Comparison of ENCODE assay signal across 13 cellular contexts in the genomic region with DNA sequence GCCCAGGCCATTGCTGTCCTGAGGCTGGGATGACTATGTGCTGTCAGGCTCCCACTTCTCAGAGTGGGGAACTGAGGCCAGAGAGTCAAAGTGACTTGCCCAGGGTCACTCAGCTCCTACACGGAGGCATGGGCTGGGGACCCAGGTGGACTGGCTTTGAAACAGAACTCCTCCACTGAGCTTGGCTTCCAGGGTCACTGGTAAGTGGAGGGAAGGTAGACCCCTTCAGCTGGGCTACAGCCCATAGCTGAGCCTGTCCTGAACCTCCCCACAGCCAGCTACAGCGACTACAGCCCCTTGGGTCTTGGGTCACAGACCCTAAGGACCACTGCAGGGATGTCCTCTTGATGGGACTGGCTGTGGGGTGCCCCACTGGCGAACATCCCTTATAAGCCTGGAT. TPM values are rescaled to one million over a fixed set of nuclear protein-coding genes. Genes with fewer than 3 reads are reported as not detected.
DNase-seq lines count a peak whose midpoint lies in the region; ATAC-seq and TF ChIP-seq lines count a peak whose summit lies in the region.
"Had no signal": no experiment of that assay in that cellular context is flagged by ENCODE, and none has a peak within 500 bp of the region (broad histone marks: within the 10 kb centered on the region; RNA-seq: fewer than 3 reads in every experiment).

No MANE protein-coding gene starts in this region.

- no peaks in the 10 kb centered on the region for H3K27me3 Mint-ChIP-seq in activated T-cell treated with anti-CD3 and anti-CD28 coated beads, Interleukin-2, amount 50 U/mL, for 24 hours
- H3K27me3 Mint-ChIP-seq in neural crest cell (ENCODE audit: low read depth) (no peaks in the 10 kb centered on the region), progenitor cell of endocrine pancreas (no peaks in the 10 kb centered on the region)
- H3K27me3 Mint-ChIP-seq in activated T-helper 1 cell treated with anti-CD3 and anti-CD28 coated beads, Interleukin-12 subunit alpha, Interleukin-12 subunit beta, Interleukin-2, Interleukin-4 antibody, amounts not matched to agents 30 ng/mL and 10 ng/mL and 1 ng/mL, durations not matched to agents 14 hours and 24 hours and 36 hours (ENCODE audit: insufficient read depth), result no peaks in the 10 kb centered on the region
- H3K27me3 Mint-ChIP-seq: CD8-positive, alpha-beta memory T cell had no signal

- peak; percentile 16 for DNase-seq in activated T-cell treated with anti-CD3 and anti-CD28 coated beads, Interleukin-2, amount 50 U/mL, for 1 hour
- DNase-seq in activated T-cell treated with anti-CD3 and anti-CD28 coated beads, Interleukin-2, amount 50 U/mL, for 24 hours, result no peak
- no peak for DNase-seq in neural crest cell (ENCODE audit: low read depth, low spot score)
- DNase-seq in progenitor cell of endocrine pancreas (ENCODE audit: low spot score, unreplicated experiment), result no peak
- no peak for DNase-seq in GM20000 (ENCODE audit: low spot score)
- DNase-seq in NCI-H226, result no peak
- DNase-seq in activated T-helper 1 cell treated with anti-CD3 and anti-CD28 coated beads, Interleukin-12 subunit alpha, Interleukin-12 subunit beta, Interleukin-2, Interleukin-4 antibody, amounts not matched to agents 30 ng/mL and 10 ng/mL and 1 ng/mL, durations not matched to agents 14 hours and 24 hours and 36 hours (ENCODE audit: low spot score), result no peak
- DNase-seq: Caco-2; CD8-positive, alpha-beta memory T cell; DND-41; GDM1; GOT3 had no signal

- H3K4me3 Mint-ChIP-seq in activated T-cell treated with anti-CD3 and anti-CD28 coated beads, Interleukin-2, amount 50 U/mL, for 24 hours, result no peak overlapping the region
- H3K4me3 Mint-ChIP-seq in neural crest cell (no peak overlapping the region), progenitor cell of endocrine pancreas (ENCODE audit: low read depth) (no peak overlapping the region)
- H3K4me3 Mint-ChIP-seq in activated T-helper 1 cell treated with anti-CD3 and anti-CD28 coated beads, Interleukin-12 subunit alpha, Interleukin-12 subunit beta, Interleukin-2, Interleukin-4 antibody, amounts not matched to agents 30 ng/mL and 10 ng/mL and 1 ng/mL, durations not matched to agents 14 hours and 24 hours and 36 hours, result no peak overlapping the region
- H3K4me3 Mint-ChIP-seq: CD8-positive, alpha-beta memory T cell had no signal

- H3K36me3 Mint-ChIP-seq in activated T-cell treated with anti-CD3 and anti-CD28 coated beads, Interleukin-2, amount 50 U/mL, for 24 hours (ENCODE audit: low read depth), result peaks cover 21% of the 10 kb centered on the region
- peaks cover 8% of the 10 kb centered on the region for H3K36me3 Mint-ChIP-seq in neural crest cell (ENCODE audit: low read depth)
- H3K36me3 Mint-ChIP-seq in progenitor cell of endocrine pancreas (ENCODE audit: insufficient read depth), result peaks cover 11% of the 10 kb centered on the region
- H3K36me3 Mint-ChIP-seq in activated T-helper 1 cell treated with anti-CD3 and anti-CD28 coated beads, Interleukin-12 subunit alpha, Interleukin-12 subunit beta, Interleukin-2, Interleukin-4 antibody, amounts not matched to agents 30 ng/mL and 10 ng/mL and 1 ng/mL, durations not matched to agents 14 hours and 24 hours and 36 hours (ENCODE audit: low read depth), result no peaks in the 10 kb centered on the region

- no peaks in the 10 kb centered on the region for H3K4me1 Mint-ChIP-seq in activated T-cell treated with anti-CD3 and anti-CD28 coated beads, Interleukin-2, amount 50 U/mL, for 24 hours (ENCODE audit: low read depth)
- H3K4me1 Mint-ChIP-seq in neural crest cell (no peaks in the 10 kb centered on the region), progenitor cell of endocrine pancreas (ENCODE audit: low read depth) (peaks cover 2% of the 10 kb centered on the region)
- no peaks in the 10 kb centered on the region for H3K4me1 Mint-ChIP-seq in activated T-helper 1 cell treated with anti-CD3 and anti-CD28 coated beads, Interleukin-12 subunit alpha, Interleukin-12 subunit beta, Interleukin-2, Interleukin-4 antibody, amounts not matched to agents 30 ng/mL and 10 ng/mL and 1 ng/mL, durations not matched to agents 14 hours and 24 hours and 36 hours (ENCODE audit: low read depth)
- H3K4me1 Mint-ChIP-seq: CD8-positive, alpha-beta memory T cell had no signal

- TF ChIP-seq CTCF in neural crest cell (conservative IDR thresholded peaks at IDR 0.05) (no peak), progenitor cell of endocrine pancreas (IDR thresholded peaks at IDR 0.05; ENCODE audit: unreplicated experiment) (no peak), GM20000 (IDR thresholded peaks at IDR 0.05; ENCODE audit: extremely low read depth, missing control alignments) (no peak)

- peak; percentile 2 for ATAC-seq in esophagus mucosa

- H3K9me3 Mint-ChIP-seq in activated T-cell treated with anti-CD3 and anti-CD28 coated beads, Interleukin-2, amount 50 U/mL, for 24 hours, result no peaks in the 10 kb centered on the region
- H3K9me3 Mint-ChIP-seq in neural crest cell (no peaks in the 10 kb centered on the region), progenitor cell of endocrine pancreas (ENCODE audit: low read depth) (peaks cover 4% of the 10 kb centered on the region)
- no peaks in the 10 kb centered on the region for H3K9me3 Mint-ChIP-seq in activated T-helper 1 cell treated with anti-CD3 and anti-CD28 coated beads, Interleukin-12 subunit alpha, Interleukin-12 subunit beta, Interleukin-2, Interleukin-4 antibody, amounts not matched to agents 30 ng/mL and 10 ng/mL and 1 ng/mL, durations not matched to agents 14 hours and 24 hours and 36 hours

- no peak overlapping the region for H3K27ac Mint-ChIP-seq in activated T-cell treated with anti-CD3 and anti-CD28 coated beads, Interleukin-2, amount 50 U/mL, for 24 hours
- H3K27ac Mint-ChIP-seq in neural crest cell (ENCODE audit: unreplicated experiment) (peak overlapping the region; percentile 57), progenitor cell of endocrine pancreas (peak overlapping the region; percentile 59)
- H3K27ac Mint-ChIP-seq in activated T-helper 1 cell treated with anti-CD3 and anti-CD28 coated beads, Interleukin-12 subunit alpha, Interleukin-12 subunit beta, Interleukin-2, Interleukin-4 antibody, amounts not matched to agents 30 ng/mL and 10 ng/mL and 1 ng/mL, durations not matched to agents 14 hours and 24 hours and 36 hours, result no peak overlapping the region

- intact Hi-C loops in activated T-helper 1 cell treated with anti-CD3 and anti-CD28 coated beads, Interleukin-12 subunit alpha, Interleukin-12 subunit beta, Interleukin-2, Interleukin-4 antibody, amounts not matched to agents 30 ng/mL and 10 ng/mL and 1 ng/mL, durations not matched to agents 14 hours and 24 hours and 36 hours (cut with micrococcal nuclease), result no loop called here

RNA-seq across cellular contexts. Expression of a gene that starts 40.3 kb away (rescaled TPM):
- total RNA-seq in esophagus mucosa (15.1 TPM), neural crest cell (25.8 and 29.4 TPM in 2 replicates), progenitor cell of endocrine pancreas (26.3 and 26.6 TPM in 2 replicates)
- 69.2 and 73.1 TPM in 2 replicates for total RNA-seq in activated T-helper 1 cell treated with anti-CD3 and anti-CD28 coated beads, Interleukin-12 subunit alpha, Interleukin-12 subunit beta, Interleukin-2, Interleukin-4 antibody, amounts not matched to agents 30 ng/mL and 10 ng/mL and 1 ng/mL, durations not matched to agents 14 hours and 24 hours and 36 hours

Comparison
In these comparisons a context has a peak if more than half of its experiments do, and no peak if none do; other contexts are left out.
1. H3K27ac Mint-ChIP-seq: peak in neural crest cell (single experiment) and progenitor cell of endocrine pancreas (single experiment); none in activated T-cell treated with anti-CD3 and anti-CD28 coated beads, Interleukin-2, amount 50 U/mL, for 24 hours (single experiment) and activated T-helper 1 cell treated with anti-CD3 and anti-CD28 coated beads, Interleukin-12 subunit alpha, Interleukin-12 subunit beta, Interleukin-2, Interleukin-4 antibody, amounts not matched to agents 30 ng/mL and 10 ng/mL and 1 ng/mL, durations not matched to agents 14 hours and 24 hours and 36 hours (single experiment).